ENCODE assay signal across 22 cellular contexts in the genomic region with DNA sequence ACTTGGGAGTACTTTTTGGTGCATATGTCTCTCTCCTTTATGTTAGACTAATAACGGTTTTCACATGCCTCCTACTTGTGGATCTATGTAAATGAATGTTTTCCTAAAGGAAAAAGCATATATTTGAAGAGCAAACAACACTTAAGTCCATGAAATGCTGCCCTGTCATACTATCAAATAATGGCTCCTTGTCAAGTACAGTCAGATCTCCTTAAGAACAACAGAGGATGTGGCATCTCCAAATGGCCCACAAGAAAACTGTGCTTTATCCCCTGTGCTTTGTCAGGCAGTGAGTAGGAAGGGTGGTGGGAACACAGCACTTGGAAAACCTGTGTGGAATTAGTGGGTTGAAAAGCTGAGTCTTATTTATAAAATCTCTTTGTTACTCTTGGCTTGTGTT.
"Had no signal": no experiment of that assay in that cellular context is flagged by ENCODE, and none has a peak within 500 bp of the region (broad histone marks: within the 10 kb centered on the region; RNA-seq: fewer than 3 reads in every experiment).

No MANE protein-coding gene starts in this region.

- DNase-seq: activated CD4-positive, alpha-beta memory T cell treated with anti-CD3 and anti-CD28 coated beads, Interleukin-2, amount 10 ng/mL, durations not matched to agents 7 days and 5 days; activated CD4-positive, alpha-beta T cell treated with anti-CD3 and anti-CD28 coated beads for 36 hours; activated CD4-positive, alpha-beta T cell treated with anti-CD3 and anti-CD28 coated beads, Interleukin-2, amount 50 U/mL, for 1 hour; activated gamma-delta T cell; activated naive CD4-positive, alpha-beta T cell treated with anti-CD3 and anti-CD28 coated beads for 36 hours; activated T-cell treated with anti-CD3 and anti-CD28 coated beads for 4 hours; activated T-cell treated with anti-CD3 and anti-CD28 coated beads, Interleukin-2, amount 50 U/mL, for 48 hours; brain microvascular endothelial cell; KG1; NCI-H1092; NCI-H1930; NCI-H2107; NCI-H226; NCI-H526; NCI-H82; Right ventricle myocardium superior; RPMI8226; SJCRH30; T-helper 1 cell; WERI-Rb-1 had no signal

- H3K36me3 ChIP-seq: brain microvascular endothelial cell, SJCRH30, WERI-Rb-1 had no signal

- H3K27me3 ChIP-seq: brain microvascular endothelial cell, SJCRH30 had no signal

- ATAC-seq: activated CD4-positive, alpha-beta T cell treated with anti-CD3 and anti-CD28 coated beads for 36 hours; activated T-helper 17 cell treated with anti-CD3 and anti-CD28 coated beads, Interleukin-2, amount 50 U/mL, for 72 hours had no signal

- H3K9ac ChIP-seq: SK-N-SH had no signal

- H3K4me1 ChIP-seq: SJCRH30 had no signal

- H3K4me2 ChIP-seq: SK-N-SH had no signal

- H3K4me3 ChIP-seq: SJCRH30 had no signal

- H3K9me3 ChIP-seq: SJCRH30, SK-N-SH had no signal

- H3K27ac ChIP-seq: brain microvascular endothelial cell, SJCRH30, WERI-Rb-1 had no signal
